Comparison of ENCODE assay signal across 8 cellular contexts in the genomic region with DNA sequence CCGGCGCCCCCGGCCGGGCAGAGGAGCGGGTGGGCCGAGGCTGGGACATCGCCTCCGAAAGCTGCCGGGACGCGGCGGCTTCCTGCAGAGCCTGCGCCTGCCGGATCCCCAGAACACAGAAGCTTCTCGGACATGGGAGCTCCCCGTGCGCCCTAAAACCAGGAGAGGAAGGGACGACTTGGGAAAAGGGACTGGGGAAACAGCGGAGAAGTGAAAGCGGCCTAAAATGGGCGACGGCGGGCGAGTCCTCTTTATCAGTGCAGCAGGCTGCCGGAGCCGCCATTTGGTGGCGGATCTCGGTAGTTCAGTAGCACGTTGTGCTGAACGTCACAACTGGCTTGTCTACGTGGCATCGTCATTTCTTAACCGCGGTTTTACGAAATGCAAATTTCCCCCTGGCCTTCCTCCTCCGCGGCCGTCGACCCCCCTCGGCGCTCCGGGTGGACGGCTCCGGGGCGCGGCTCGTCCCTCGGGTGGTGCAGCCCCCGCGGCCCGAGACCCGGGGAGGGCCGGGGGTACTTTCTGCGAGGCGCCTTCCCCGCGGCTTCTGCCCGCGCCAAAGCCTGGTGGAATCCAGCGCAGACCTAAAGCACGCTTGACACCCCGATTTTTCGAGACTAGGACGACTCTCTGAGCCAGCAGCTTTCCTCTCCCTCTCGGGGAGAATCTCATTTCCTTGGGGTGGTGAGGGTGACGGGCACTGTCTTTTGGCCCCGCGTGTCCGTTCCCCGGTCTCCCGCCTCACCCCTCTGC. TPM values are rescaled to one million over a fixed set of nuclear protein-coding genes. Genes with fewer than 3 reads are reported as not detected.
A peak's percentile ranks its signal among the peaks of the same experiment; 100 is the strongest.
DNase-seq lines count a peak whose midpoint lies in the region; ATAC-seq, FAIRE-seq and TF ChIP-seq lines count a peak whose summit lies in the region.

No MANE protein-coding gene starts in this region.

- H3K18ac ChIP-seq in trophoblast cell (ENCODE audit: low read length): no peak overlapping the region

- peak; percentile 46 to 52 for DNase-seq in A549 (ENCODE audit: low read depth in 1 of 2, low spot score in 1 of 2)
- DNase-seq in activated naive CD4-positive, alpha-beta T cell treated with anti-CD3 and anti-CD28 coated beads for 36 hours: peak; percentile 75
- peak; percentile 78 for DNase-seq in cardiac septum (ENCODE audit: low spot score)
- peak in 1 of 2 donors; percentile 58 for DNase-seq in trophoblast cell
- no peak for DNase-seq in NCI-H1930 (lab: John Stamatoyannopoulos, UW)
- no peak for DNase-seq in SW480 (ENCODE audit: low spot score)

- H2AK5ac ChIP-seq in trophoblast cell (ENCODE audit: low read length): no peak overlapping the region

- H3K23ac ChIP-seq in trophoblast cell (ENCODE audit: low read length): no peak overlapping the region

- H3K36me3 Mint-ChIP-seq in activated naive CD4-positive, alpha-beta T cell treated with anti-CD3 and anti-CD28 coated beads for 36 hours (ENCODE audit: low read depth): peaks cover 7% of the 10 kb centered on the region

- H3K4me1 ChIP-seq in A549 (peaks cover 13% of the 10 kb centered on the region; the same call in 1 of the 3 replicates), HUES64 (ENCODE audit: insufficient read depth, low read length) (peaks cover 33% of the 10 kb centered on the region), trophoblast cell (ENCODE audit: control insufficient read depth in 1 of 2, insufficient read depth in 2 of 2, low read length in 2 of 2) (peaks cover 17 to 26% of the 10 kb centered on the region in 2 experiments)

- H4K91ac ChIP-seq in trophoblast cell (ENCODE audit: low read depth, low read length): no peak overlapping the region

- H3K27me3 Mint-ChIP-seq in activated naive CD4-positive, alpha-beta T cell treated with anti-CD3 and anti-CD28 coated beads for 36 hours (ENCODE audit: low read depth): peaks cover 55% of the 10 kb centered on the region

- H3K4me3 ChIP-seq in A549 (peak overlapping the region; percentile 48), HUES64 (ENCODE audit: low read length) (peak overlapping the region; percentile 48), trophoblast cell (ENCODE audit: low read depth, low read length) (no peak overlapping the region)

- peaks cover 29% of the 10 kb centered on the region for H3K4me1 Mint-ChIP-seq in activated naive CD4-positive, alpha-beta T cell treated with anti-CD3 and anti-CD28 coated beads for 36 hours (ENCODE audit: low read depth)

- FAIRE-seq in A549 (lab: Jason Lieb, UNC): no peak

- peak overlapping the region; percentile 63 to 81; a peak in 5 of 6 replicates for H3K27ac ChIP-seq in A549
- no peak overlapping the region for H3K27ac ChIP-seq in HUES64 (ENCODE audit: low read depth, low read length)
- H3K27ac ChIP-seq in trophoblast cell (ENCODE audit: low read depth, low read length): no peak overlapping the region

- no peak overlapping the region for H4K12ac ChIP-seq in trophoblast cell (ENCODE audit: low read depth, low read length)

- TF ChIP-seq POLR2A in A549 (IDR thresholded peaks at IDR 0.05; ENCODE audit: low read length): no peak

- no peak for TF ChIP-seq CTCF in A549 (IDR thresholded peaks at IDR 0.05)

- no peak for TF ChIP-seq RAD21 in A549 (conservative IDR thresholded peaks at IDR 0.05 in 1 of 2, IDR thresholded peaks at IDR 0.05 in 1 of 2)

- H2BK5ac ChIP-seq in trophoblast cell (ENCODE audit: low read depth, low read length, poor library complexity): no peak overlapping the region

- CTCF ChIA-PET in A549 (lab: Yijun Ruan, JAX): interaction anchor here (0.9 kb wide), 1 partner anchor 332 kb away, joined by 3 read pairs; a partner anchor contains a TSS
- CTCF ChIA-PET in activated naive CD4-positive, alpha-beta T cell treated with anti-CD3 and anti-CD28 coated beads for 36 hours (lab: Charles Lee): no interaction called here

- H3K36me3 ChIP-seq in HUES64 (ENCODE audit: insufficient read depth, low read length): no peaks in the 10 kb centered on the region
- H3K36me3 ChIP-seq in trophoblast cell (ENCODE audit: control insufficient read depth in 1 of 2, insufficient read depth in 2 of 2, low read length in 2 of 2): no peaks in the 10 kb centered on the region

- no peak overlapping the region for H3K4ac ChIP-seq in trophoblast cell (ENCODE audit: low read depth, low read length)

- no peak for TF ChIP-seq EP300 in A549 (IDR thresholded peaks at IDR 0.05)

- POLR2A ChIA-PET in A549 (lab: Yijun Ruan, JAX): no interaction called here

- H3K14ac ChIP-seq in trophoblast cell (ENCODE audit: low read length): no peak overlapping the region

- H3K9me3 ChIP-seq in A549 (no peaks in the 10 kb centered on the region), HUES64 (ENCODE audit: insufficient read depth, low read depth, low read length) (no peaks in the 10 kb centered on the region), trophoblast cell (ENCODE audit: insufficient read depth, low read depth, low read length) (peaks cover 13% of the 10 kb centered on the region)

- H2BK120ac ChIP-seq in trophoblast cell (ENCODE audit: insufficient read depth, low read length, poor library complexity): no peak overlapping the region

- H3K9ac ChIP-seq in HUES64 (ENCODE audit: low read depth, low read length): peak overlapping the region; percentile 32; the same call in 1 of the 2 replicates
- H3K9ac ChIP-seq in trophoblast cell (ENCODE audit: low read length): no peak overlapping the region

- peak overlapping the region; percentile 93 for H3K4me2 ChIP-seq in A549
- H3K4me2 ChIP-seq in trophoblast cell (ENCODE audit: low read length): peak overlapping the region; percentile 61

- peak overlapping the region; percentile 7 for H2AFZ ChIP-seq in trophoblast cell (ENCODE audit: insufficient read depth, low read length, poor library complexity)

- H3K4me3 Mint-ChIP-seq in activated naive CD4-positive, alpha-beta T cell treated with anti-CD3 and anti-CD28 coated beads for 36 hours: peak overlapping the region; percentile 75

- H4K8ac ChIP-seq in trophoblast cell (ENCODE audit: low read depth, low read length): no peak overlapping the region

- H3K79me2 ChIP-seq in trophoblast cell (ENCODE audit: control insufficient read depth, insufficient read depth, low read length, poor library complexity): peaks cover under 1% of the 10 kb centered on the region

- H3K9me3 Mint-ChIP-seq in activated naive CD4-positive, alpha-beta T cell treated with anti-CD3 and anti-CD28 coated beads for 36 hours: no peaks in the 10 kb centered on the region

- H2BK12ac ChIP-seq in trophoblast cell (ENCODE audit: low read length): no peak overlapping the region

- intact Hi-C loops in activated naive CD4-positive, alpha-beta T cell treated with anti-CD3 and anti-CD28 coated beads for 36 hours (cut with micrococcal nuclease): no loop called here
- intact Hi-C loops in cardiac septum (cut with DNase I): no loop called here

- peak in 1 of 2 experiments; percentile 74; a peak in 4 of 6 replicates for ATAC-seq in A549
- ATAC-seq in GM19043 (IDR thresholded peaks at IDR 0.05; ENCODE audit: low read depth, unreplicated experiment): peak; percentile 36

- peaks cover 3% of the 10 kb centered on the region for H3K79me1 ChIP-seq in trophoblast cell (ENCODE audit: low read length)

- H3K27ac Mint-ChIP-seq in activated naive CD4-positive, alpha-beta T cell treated with anti-CD3 and anti-CD28 coated beads for 36 hours: peak overlapping the region; percentile 36

- 37% methylated on average over 60 of the region's 71 CpGs for WGBS in A549 (ENCODE audit: missing lambda C conversion rate)
- 2% methylated on average over 71 of the region's 71 CpGs for WGBS in HUES64
- WGBS in trophoblast cell (ENCODE audit: extremely low coverage, insufficient coverage, insufficient read length): no CpG with 5 or more reads among the region's 71 CpGs

- peaks cover 100% of the 10 kb centered on the region for H3K27me3 ChIP-seq in HUES64 (ENCODE audit: insufficient read depth, low read length)
- peaks cover 52% of the 10 kb centered on the region for H3K27me3 ChIP-seq in trophoblast cell (ENCODE audit: insufficient read depth, low read length)

TF ChIP-seq in A549, 52 proteins besides CTCF, POLR2A, EP300 and RAD21 (continues in another document):
- TF ChIP-seq RARB (CRISPR knock-in tag; IDR thresholded peaks at IDR 0.05): no peak
- TF ChIP-seq, protein P1, sequence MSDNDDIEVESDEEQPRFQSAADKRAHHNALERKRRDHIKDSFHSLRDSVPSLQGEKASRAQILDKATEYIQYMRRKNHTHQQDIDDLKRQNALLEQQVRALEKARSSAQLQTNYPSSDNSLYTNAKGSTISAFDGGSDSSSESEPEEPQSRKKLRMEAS (IDR thresholded peaks at IDR 0.05): peak; percentile 43; the same call in 1 of the 2 replicates

RNA-seq across cellular contexts. Expression of a gene that starts 9.9 kb away (rescaled TPM):
- polyA plus RNA-seq in A549 (2011; rRNA removed) (0.04 TPM in 1 of 2 replicates, not detected in the other), A549 (2017; fragmentation: RNase III; extraction: RNeasy Plus Mini Kit Qiagen cat#74134 plus additional on column Dnase treatment) (0.05 TPM in 1 of 3 replicates, not detected in the others)
- not detected in 2 replicates for polyA plus RNA-seq in A549 (2012; cell fraction: cytosol; rRNA removed)
- polyA plus RNA-seq in A549 (2012; cell fraction: nucleus; rRNA removed): 0.05 TPM in 1 of 2 replicates, not detected in the other
- polyA minus RNA-seq in A549 (2011; rRNA and poly(A)+ RNA removed): not detected in 2 replicates
- 0.30 TPM for polyA plus RNA-seq in HUES64 (2013, experiment 1 of 2)
- polyA plus RNA-seq in HUES64 (2013, experiment 2 of 2): 0.51 TPM
- not detected for total RNA-seq in activated naive CD4-positive, alpha-beta T cell treated with anti-CD3 and anti-CD28 coated beads for 36 hours
- total RNA-seq in cardiac septum: not detected
- polyA plus RNA-seq in trophoblast cell (2013): not detected in 2 replicates

RNA-seq across cellular contexts. Expression of a gene that starts 14.5 kb away (rescaled TPM):
- polyA plus RNA-seq in A549 (2011; rRNA removed): 64.3 and 77.3 TPM in 2 replicates
- 18.5 and 19.4 TPM in 2 replicates for polyA plus RNA-seq in A549 (2012; cell fraction: cytosol; rRNA removed)
- 11.7 and 13.0 TPM in 2 replicates for polyA plus RNA-seq in A549 (2012; cell fraction: nucleus; rRNA removed)
- polyA plus RNA-seq in A549 (2017; fragmentation: RNase III; extraction: RNeasy Plus Mini Kit Qiagen cat#74134 plus additional on column Dnase treatment): 40.7 to 50.9 TPM (median 44.4 TPM) in 3 replicates
- polyA minus RNA-seq in A549 (2011; rRNA and poly(A)+ RNA removed): 48.9 and 51.1 TPM in 2 replicates
- polyA plus RNA-seq in HUES64 (2013, experiment 1 of 2): 8.6 TPM
- polyA plus RNA-seq in HUES64 (2013, experiment 2 of 2): 11.0 TPM
- total RNA-seq in activated naive CD4-positive, alpha-beta T cell treated with anti-CD3 and anti-CD28 coated beads for 36 hours: 10 to 100 TPM; 28.2 to 32.1 TPM
- total RNA-seq in cardiac septum: 44.1 TPM
- polyA plus RNA-seq in trophoblast cell (2013): 10.1 and 10.3 TPM in 2 replicates

RNA-seq across cellular contexts. Expression of a gene that starts 19.2 kb away (rescaled TPM):
- polyA plus RNA-seq in A549 (2011; rRNA removed): 70.2 and 70.8 TPM in 2 replicates
- polyA plus RNA-seq in A549 (2012; cell fraction: cytosol; rRNA removed): 16.7 and 17.7 TPM in 2 replicates
- 6.9 and 11.4 TPM in 2 replicates for polyA plus RNA-seq in A549 (2012; cell fraction: nucleus; rRNA removed)
- 42.2 to 47.9 TPM (median 44.8 TPM) in 3 replicates for polyA plus RNA-seq in A549 (2017; fragmentation: RNase III; extraction: RNeasy Plus Mini Kit Qiagen cat#74134 plus additional on column Dnase treatment)
- 6.2 and 7.2 TPM in 2 replicates for polyA minus RNA-seq in A549 (2011; rRNA and poly(A)+ RNA removed)
- polyA plus RNA-seq in HUES64 (2013, experiment 1 of 2): 3.1 TPM
- 7.7 TPM for polyA plus RNA-seq in HUES64 (2013, experiment 2 of 2)
- 10 to 100 TPM; 64.5 to 69.4 TPM for total RNA-seq in activated naive CD4-positive, alpha-beta T cell treated with anti-CD3 and anti-CD28 coated beads for 36 hours
- total RNA-seq in cardiac septum: 71.6 TPM
- polyA plus RNA-seq in trophoblast cell (2013): 22.3 and 23.4 TPM in 2 replicates

Comparison
In these comparisons a context has a peak if more than half of its experiments do, and no peak if none do; other contexts are left out.
1. DNase-seq: peak in A549 (2 of 2), activated naive CD4-positive, alpha-beta T cell treated with anti-CD3 and anti-CD28 coated beads for 36 hours (single experiment) and cardiac septum (single experiment); none in NCI-H1930 (0 of 2) and SW480 (single experiment).
2. H3K27ac ChIP-seq: peak in A549 (2 of 2); none in HUES64 (single experiment) and trophoblast cell (single experiment).